1 cellular context compared by ENCODE assay signal in the genomic region with DNA sequence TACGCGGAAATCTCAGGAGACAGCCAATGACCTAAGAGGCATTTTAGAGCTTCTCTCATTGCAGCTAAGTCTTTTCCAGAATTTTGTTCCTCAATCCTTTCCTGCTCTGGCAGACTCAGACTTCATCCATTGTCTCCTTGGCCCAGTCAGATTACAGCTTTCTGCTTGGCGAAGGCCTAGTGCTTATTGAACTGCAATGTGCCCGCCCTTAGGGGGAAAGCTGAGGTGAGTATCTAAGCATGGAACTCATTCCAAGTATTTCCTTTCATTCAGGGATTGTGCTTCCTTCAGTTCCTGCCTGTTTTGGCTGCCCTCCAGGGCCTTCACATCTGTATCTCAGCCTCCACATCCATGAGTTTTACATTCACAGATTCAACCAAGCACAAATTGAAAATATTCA.
TF ChIP-seq lines count a peak whose summit lies in the region.

No MANE protein-coding gene starts in this region.

TF ChIP-seq in WTC11, 78 proteins besides CTCF, POLR2A, EP300 and RAD21 (continued from another document):
- TF ChIP-seq, protein P1, sequence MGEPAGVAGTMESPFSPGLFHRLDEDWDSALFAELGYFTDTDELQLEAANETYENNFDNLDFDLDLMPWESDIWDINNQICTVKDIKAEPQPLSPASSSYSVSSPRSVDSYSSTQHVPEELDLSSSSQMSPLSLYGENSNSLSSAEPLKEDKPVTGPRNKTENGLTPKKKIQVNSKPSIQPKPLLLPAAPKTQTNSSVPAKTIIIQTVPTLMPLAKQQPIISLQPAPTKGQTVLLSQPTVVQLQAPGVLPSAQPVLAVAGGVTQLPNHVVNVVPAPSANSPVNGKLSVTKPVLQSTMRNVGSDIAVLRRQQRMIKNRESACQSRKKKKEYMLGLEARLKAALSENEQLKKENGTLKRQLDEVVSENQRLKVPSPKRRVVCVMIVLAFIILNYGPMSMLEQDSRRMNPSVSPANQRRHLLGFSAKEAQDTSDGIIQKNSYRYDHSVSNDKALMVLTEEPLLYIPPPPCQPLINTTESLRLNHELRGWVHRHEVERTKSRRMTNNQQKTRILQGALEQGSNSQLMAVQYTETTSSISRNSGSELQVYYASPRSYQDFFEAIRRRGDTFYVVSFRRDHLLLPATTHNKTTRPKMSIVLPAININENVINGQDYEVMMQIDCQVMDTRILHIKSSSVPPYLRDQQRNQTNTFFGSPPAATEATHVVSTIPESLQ (CRISPR knock-in tag; IDR thresholded peaks at IDR 0.05) = no peak
- TF ChIP-seq TCF7 (CRISPR knock-in tag; IDR thresholded peaks at IDR 0.05; ENCODE audit: low read depth) (no peak), ELF4 (CRISPR knock-in tag; IDR thresholded peaks at IDR 0.05; ENCODE audit: low read depth) (no peak), GTF2I (CRISPR knock-in tag; conservative IDR thresholded peaks at IDR 0.05) (no peak), OVOL2 (CRISPR knock-in tag; IDR thresholded peaks at IDR 0.05; ENCODE audit: borderline replicate concordance) (no peak), GABPB1 (CRISPR knock-in tag; IDR thresholded peaks at IDR 0.05) (no peak), RORB (CRISPR knock-in tag; IDR thresholded peaks at IDR 0.05) (no peak), NFYB (CRISPR knock-in tag; conservative IDR thresholded peaks at IDR 0.05; ENCODE audit: low read depth) (no peak)
- TF ChIP-seq, protein P2, sequence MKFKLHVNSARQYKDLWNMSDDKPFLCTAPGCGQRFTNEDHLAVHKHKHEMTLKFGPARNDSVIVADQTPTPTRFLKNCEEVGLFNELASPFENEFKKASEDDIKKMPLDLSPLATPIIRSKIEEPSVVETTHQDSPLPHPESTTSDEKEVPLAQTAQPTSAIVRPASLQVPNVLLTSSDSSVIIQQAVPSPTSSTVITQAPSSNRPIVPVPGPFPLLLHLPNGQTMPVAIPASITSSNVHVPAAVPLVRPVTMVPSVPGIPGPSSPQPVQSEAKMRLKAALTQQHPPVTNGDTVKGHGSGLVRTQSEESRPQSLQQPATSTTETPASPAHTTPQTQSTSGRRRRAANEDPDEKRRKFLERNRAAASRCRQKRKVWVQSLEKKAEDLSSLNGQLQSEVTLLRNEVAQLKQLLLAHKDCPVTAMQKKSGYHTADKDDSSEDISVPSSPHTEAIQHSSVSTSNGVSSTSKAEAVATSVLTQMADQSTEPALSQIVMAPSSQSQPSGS (CRISPR knock-in tag; IDR thresholded peaks at IDR 0.05; ENCODE audit: borderline replicate concordance, low read depth) = no peak
- TF ChIP-seq, protein P3, sequence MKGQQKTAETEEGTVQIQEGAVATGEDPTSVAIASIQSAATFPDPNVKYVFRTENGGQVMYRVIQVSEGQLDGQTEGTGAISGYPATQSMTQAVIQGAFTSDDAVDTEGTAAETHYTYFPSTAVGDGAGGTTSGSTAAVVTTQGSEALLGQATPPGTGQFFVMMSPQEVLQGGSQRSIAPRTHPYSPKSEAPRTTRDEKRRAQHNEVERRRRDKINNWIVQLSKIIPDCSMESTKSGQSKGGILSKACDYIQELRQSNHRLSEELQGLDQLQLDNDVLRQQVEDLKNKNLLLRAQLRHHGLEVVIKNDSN (CRISPR knock-in tag; IDR thresholded peaks at IDR 0.05) = no peak
- TF ChIP-seq, protein P4, sequence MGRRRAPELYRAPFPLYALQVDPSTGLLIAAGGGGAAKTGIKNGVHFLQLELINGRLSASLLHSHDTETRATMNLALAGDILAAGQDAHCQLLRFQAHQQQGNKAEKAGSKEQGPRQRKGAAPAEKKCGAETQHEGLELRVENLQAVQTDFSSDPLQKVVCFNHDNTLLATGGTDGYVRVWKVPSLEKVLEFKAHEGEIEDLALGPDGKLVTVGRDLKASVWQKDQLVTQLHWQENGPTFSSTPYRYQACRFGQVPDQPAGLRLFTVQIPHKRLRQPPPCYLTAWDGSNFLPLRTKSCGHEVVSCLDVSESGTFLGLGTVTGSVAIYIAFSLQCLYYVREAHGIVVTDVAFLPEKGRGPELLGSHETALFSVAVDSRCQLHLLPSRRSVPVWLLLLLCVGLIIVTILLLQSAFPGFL (CRISPR knock-in tag; IDR thresholded peaks at IDR 0.05; ENCODE audit: borderline replicate concordance) = no peak
- TF ChIP-seq, protein P5, sequence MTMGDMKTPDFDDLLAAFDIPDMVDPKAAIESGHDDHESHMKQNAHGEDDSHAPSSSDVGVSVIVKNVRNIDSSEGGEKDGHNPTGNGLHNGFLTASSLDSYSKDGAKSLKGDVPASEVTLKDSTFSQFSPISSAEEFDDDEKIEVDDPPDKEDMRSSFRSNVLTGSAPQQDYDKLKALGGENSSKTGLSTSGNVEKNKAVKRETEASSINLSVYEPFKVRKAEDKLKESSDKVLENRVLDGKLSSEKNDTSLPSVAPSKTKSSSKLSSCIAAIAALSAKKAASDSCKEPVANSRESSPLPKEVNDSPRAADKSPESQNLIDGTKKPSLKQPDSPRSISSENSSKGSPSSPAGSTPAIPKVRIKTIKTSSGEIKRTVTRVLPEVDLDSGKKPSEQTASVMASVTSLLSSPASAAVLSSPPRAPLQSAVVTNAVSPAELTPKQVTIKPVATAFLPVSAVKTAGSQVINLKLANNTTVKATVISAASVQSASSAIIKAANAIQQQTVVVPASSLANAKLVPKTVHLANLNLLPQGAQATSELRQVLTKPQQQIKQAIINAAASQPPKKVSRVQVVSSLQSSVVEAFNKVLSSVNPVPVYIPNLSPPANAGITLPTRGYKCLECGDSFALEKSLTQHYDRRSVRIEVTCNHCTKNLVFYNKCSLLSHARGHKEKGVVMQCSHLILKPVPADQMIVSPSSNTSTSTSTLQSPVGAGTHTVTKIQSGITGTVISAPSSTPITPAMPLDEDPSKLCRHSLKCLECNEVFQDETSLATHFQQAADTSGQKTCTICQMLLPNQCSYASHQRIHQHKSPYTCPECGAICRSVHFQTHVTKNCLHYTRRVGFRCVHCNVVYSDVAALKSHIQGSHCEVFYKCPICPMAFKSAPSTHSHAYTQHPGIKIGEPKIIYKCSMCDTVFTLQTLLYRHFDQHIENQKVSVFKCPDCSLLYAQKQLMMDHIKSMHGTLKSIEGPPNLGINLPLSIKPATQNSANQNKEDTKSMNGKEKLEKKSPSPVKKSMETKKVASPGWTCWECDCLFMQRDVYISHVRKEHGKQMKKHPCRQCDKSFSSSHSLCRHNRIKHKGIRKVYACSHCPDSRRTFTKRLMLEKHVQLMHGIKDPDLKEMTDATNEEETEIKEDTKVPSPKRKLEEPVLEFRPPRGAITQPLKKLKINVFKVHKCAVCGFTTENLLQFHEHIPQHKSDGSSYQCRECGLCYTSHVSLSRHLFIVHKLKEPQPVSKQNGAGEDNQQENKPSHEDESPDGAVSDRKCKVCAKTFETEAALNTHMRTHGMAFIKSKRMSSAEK (CRISPR knock-in tag; IDR thresholded peaks at IDR 0.05; ENCODE audit: borderline replicate concordance) = no peak
